ENCODE assay signal across 21 cellular contexts in genomic region chr3:42022355-42022754, GRCh38.
DNase-seq lines count a peak whose midpoint lies in the region; ATAC-seq and TF ChIP-seq lines count a peak whose summit lies in the region.
"Had no signal": no experiment of that assay in that cellular context is flagged by ENCODE, and none has a peak within 500 bp of the region (broad histone marks: within the 10 kb centered on the region; RNA-seq: fewer than 3 reads in every experiment).

No MANE protein-coding gene starts in this region.

- no peaks in the 10 kb centered on the region for H3K27me3 ChIP-seq in heart left ventricle
- H3K27me3 ChIP-seq in uterus = no peaks in the 10 kb centered on the region
- H3K27me3 ChIP-seq: brain microvascular endothelial cell had no signal

- no peak for DNase-seq in heart left ventricle
- no peak for DNase-seq in Right ventricle myocardium superior
- no peak for DNase-seq in epithelial cell of prostate (ENCODE audit: low read depth, low spot score)
- no peak for DNase-seq in uterus
- no peak for DNase-seq in GM19240 (ENCODE audit: insufficient read length, low spot score)
- DNase-seq in ACHN = no peak
- DNase-seq: activated CD4-positive, alpha-beta T cell treated with anti-CD3 and anti-CD28 coated beads, Interleukin-2, amount 50 U/mL, for 4 hours; activated T-cell treated with anti-CD3 and anti-CD28 coated beads, Interleukin-2, amount 50 U/mL, for 24 hours; brain microvascular endothelial cell; CD4-positive, CD25-positive, alpha-beta regulatory T cell; cortex of kidney; NCI-H1436; NCI-H526 treated with DMSO at 0.1 percent for 48 hours; SHP77; stimulated activated CD4-positive, alpha-beta T cell treated with anti-CD3 and anti-CD28 coated beads, Interleukin-2, amount 100 ng/mL, for 48 hours; T-cell had no signal

- in situ Hi-C loops in ACHN (cut with HindIII; ENCODE audit: low pct_ligation_motif_present, low pct_unique_long_range_greater_than_20kb, low sequenced_read_pairs) = no loop called here

- no peak for TF ChIP-seq CTCF in heart left ventricle (IDR thresholded peaks at IDR 0.05)
- no peak for TF ChIP-seq CTCF in nephron (IDR thresholded peaks at IDR 0.05; ENCODE audit: unreplicated experiment in 3 of 3)
- TF ChIP-seq CTCF in uterus (IDR thresholded peaks at IDR 0.05) = no peak

- H3K36me3 Mint-ChIP-seq in nephron (ENCODE audit: low read depth) = no peaks in the 10 kb centered on the region
- H3K36me3 Mint-ChIP-seq: activated naive CD4-positive, alpha-beta T cell treated with anti-CD3 and anti-CD28 coated beads, Interleukin-2, amount 50 U/mL, for 24 hours; T-cell had no signal

- H3K27ac ChIP-seq in heart left ventricle (peak overlapping the region in 7 of 12 donors; percentile 5 to 91 (median 53)), epithelial cell of prostate (peak overlapping the region; percentile 84), uterus (peak overlapping the region; percentile 66 to 82)
- H3K27ac ChIP-seq: parathyroid adenoma had no signal

- H3K4me1 ChIP-seq in heart left ventricle = peaks cover 13 to 100% (median 90%) of the 10 kb centered on the region in 12 donors
- peaks cover 28 to 35% of the 10 kb centered on the region in 2 donors for H3K4me1 ChIP-seq in uterus

- intact Hi-C loops in heart left ventricle (cut with DNase I) (loop anchor here in 3 of 10 donors (5.0 kb wide), 2 partner anchors 35 to 40 kb away; no protein-coding TSS in a partner anchor), Right ventricle myocardium superior (cut with DNase I) (loop anchor here (5.0 kb wide), 1 partner anchor 40 kb away; no protein-coding TSS in a partner anchor), uterus (cut with DNase I; ENCODE audit: low total_unique reads) (no loop called here)

- H3K9me3 ChIP-seq in heart left ventricle (peaks cover 0 to 6% (median 0%) of the 10 kb centered on the region in 12 donors), uterus (no peaks in the 10 kb centered on the region)

- H3K4me3 ChIP-seq in heart left ventricle (no peak overlapping the region), uterus (no peak overlapping the region)
- H3K4me3 ChIP-seq: skin epidermis had no signal

- peaks cover 72% of the 10 kb centered on the region for H3K4me1 Mint-ChIP-seq in nephron

- ATAC-seq in heart left ventricle = no peak
- ATAC-seq in Right ventricle myocardium superior (ENCODE audit: poor library complexity) = no peak
- no peak for ATAC-seq in GM19023 (IDR thresholded peaks at IDR 0.05; ENCODE audit: unreplicated experiment)
- ATAC-seq: T-cell had no signal

- H3K27ac Mint-ChIP-seq in nephron = peak overlapping the region; percentile 74 to 99 (median 98)
- H3K27ac Mint-ChIP-seq: T-cell had no signal

- 50 to 55% (median 52%) methylated on average over 7 of the region's 7 CpGs for WGBS in heart left ventricle, 4 donors

- TF ChIP-seq POLR2A in heart left ventricle (IDR thresholded peaks at IDR 0.05) (no peak), uterus (IDR thresholded peaks at IDR 0.05) (no peak)

- H3K4me3 Mint-ChIP-seq in nephron = peak overlapping the region in 2 of 3 experiments; percentile 19 to 36
- H3K4me3 Mint-ChIP-seq: activated T-cell treated with anti-CD3 and anti-CD28 coated beads, Interleukin-2, amount 50 U/mL, for 24 hours had no signal

- no peaks in the 10 kb centered on the region for H3K27me3 Mint-ChIP-seq in nephron (ENCODE audit: low read depth)
- H3K27me3 Mint-ChIP-seq: activated naive CD4-positive, alpha-beta T cell treated with anti-CD3 and anti-CD28 coated beads, Interleukin-2, amount 50 U/mL, for 24 hours; activated T-cell treated with anti-CD3 and anti-CD28 coated beads, Interleukin-2, amount 50 U/mL, for 24 hours; CD4-positive, CD25-positive, alpha-beta regulatory T cell; T-cell had no signal

- no peaks in the 10 kb centered on the region for H3K9me3 Mint-ChIP-seq in nephron
- H3K9me3 Mint-ChIP-seq: activated naive CD4-positive, alpha-beta T cell treated with anti-CD3 and anti-CD28 coated beads, Interleukin-2, amount 50 U/mL, for 24 hours; activated T-cell treated with anti-CD3 and anti-CD28 coated beads, Interleukin-2, amount 50 U/mL, for 24 hours; T-cell had no signal

- H3K36me3 ChIP-seq in heart left ventricle (no peaks in the 10 kb centered on the region), uterus (no peaks in the 10 kb centered on the region)
- H3K36me3 ChIP-seq: brain microvascular endothelial cell had no signal
